In genomic region chr7:497946-498655, GRCh38 we compare ENCODE assay signal across 18 cellular contexts. TPM values are rescaled to one million over a fixed set of nuclear protein-coding genes. Genes with fewer than 3 reads are reported as not detected.
DNase-seq lines count a peak whose midpoint lies in the region; ATAC-seq and TF ChIP-seq lines count a peak whose summit lies in the region.
"Had no signal": no experiment of that assay in that cellular context is flagged by ENCODE, and none has a peak within 500 bp of the region (broad histone marks: within the 10 kb centered on the region; RNA-seq: fewer than 3 reads in every experiment).

No MANE protein-coding gene starts in this region.

- H3K27me3 Mint-ChIP-seq in glutamatergic neuron (ENCODE audit: unreplicated experiment) = peaks cover 7% of the 10 kb centered on the region
- no peaks in the 10 kb centered on the region for H3K27me3 Mint-ChIP-seq in type B pancreatic cell
- H3K27me3 Mint-ChIP-seq: stimulated activated naive CD8-positive, alpha-beta T cell treated with anti-CD3 and anti-CD28 coated beads, Interleukin-15, Interleukin-2, amounts not matched to agents 100 ng/mL and 50 ng/mL, for 24 hours had no signal

- H3K36me3 Mint-ChIP-seq in glutamatergic neuron (ENCODE audit: unreplicated experiment) (no peaks in the 10 kb centered on the region), type B pancreatic cell (peaks cover 13% of the 10 kb centered on the region)

- no peak overlapping the region for H2AFZ ChIP-seq in PC-3 (ENCODE audit: low read length)
- no peak overlapping the region for H2AFZ ChIP-seq in smooth muscle cell (ENCODE audit: low read depth)

- POLR2A ChIA-PET in PC-3 (lab: Charles Lee; ENCODE audit: unreplicated experiment) = no interaction called here

- TF ChIP-seq CTCF in PC-3 (conservative IDR thresholded peaks at IDR 0.05; ENCODE audit: low read depth, low read length) (no peak), glutamatergic neuron (IDR thresholded peaks at IDR 0.05; ENCODE audit: partially characterized antibody, unreplicated experiment) (no peak), smooth muscle cell (IDR thresholded peaks at IDR 0.05; ENCODE audit: borderline replicate concordance, insufficient read depth, poor library complexity, severe bottlenecking) (no peak), type B pancreatic cell (conservative IDR thresholded peaks at IDR 0.05) (no peak)

- no peak overlapping the region for H3K4me3 Mint-ChIP-seq in glutamatergic neuron (ENCODE audit: unreplicated experiment)
- no peak overlapping the region for H3K4me3 Mint-ChIP-seq in type B pancreatic cell
- H3K4me3 Mint-ChIP-seq: stimulated activated naive CD8-positive, alpha-beta T cell treated with anti-CD3 and anti-CD28 coated beads, Interleukin-15, Interleukin-2, amounts not matched to agents 100 ng/mL and 50 ng/mL, for 24 hours had no signal

- BruUV-seq in PC-3 (replicated peaks; lab: Mats Ljungman, UMichigan) = TSS peak; percentile 38

- H3K4me1 Mint-ChIP-seq in glutamatergic neuron (ENCODE audit: low read depth, unreplicated experiment) (peaks cover 3% of the 10 kb centered on the region), type B pancreatic cell (ENCODE audit: unreplicated experiment) (peaks cover 12% of the 10 kb centered on the region)

- no peak overlapping the region for H3K27ac ChIP-seq in PC-3 (ENCODE audit: low read length)
- H3K27ac ChIP-seq in smooth muscle cell (ENCODE audit: low read depth) = no peak overlapping the region
- H3K27ac ChIP-seq: uterus had no signal

- DNase-seq in Ammon's horn (ENCODE audit: low spot score) = peak; percentile 84
- DNase-seq in PC-3 = no peak
- DNase-seq in glutamatergic neuron = peak; percentile 4
- peak in 38 of 56 donors; percentile 14 to 73 (median 46) for DNase-seq in nucleus accumbens (lab: John Stamatoyannopoulos, UW)
- DNase-seq in smooth muscle cell (lab: John Stamatoyannopoulos, UW; ENCODE audit: unreplicated experiment) = no peak
- DNase-seq in type B pancreatic cell (ENCODE audit: extremely low spot score, unreplicated experiment) = no peak
- DNase-seq: activated gamma-delta T cell treated with Interleukin-2 at 50 U/mL for 16 hours; EL; NCI-H1436 treated with DMSO at 0.1 percent for 48 hours; NK-92 treated with Interleukin-12 subunit alpha and Interleukin-12 subunit beta, amount 100 ng/mL, for 24 hours; SHP77 treated with DMSO at 0.1 percent for 48 hours; T-helper 2 cell; uterus had no signal

- intact Hi-C loops in PC-3 (cut with micrococcal nuclease) = no loop called here

- H3K9me3 ChIP-seq in PC-3 (ENCODE audit: low read length) (no peaks in the 10 kb centered on the region), smooth muscle cell (replicated peaks; ENCODE audit: low read depth) (no peaks in the 10 kb centered on the region)
- H3K9me3 ChIP-seq: body of pancreas, uterus had no signal

- H3K27me3 ChIP-seq in PC-3 (ENCODE audit: low read length) (no peaks in the 10 kb centered on the region), smooth muscle cell (ENCODE audit: low read depth) (no peaks in the 10 kb centered on the region)
- H3K27me3 ChIP-seq: body of pancreas, uterus had no signal

- no peak overlapping the region for H3K9ac ChIP-seq in PC-3 (ENCODE audit: low read length)
- no peak overlapping the region for H3K9ac ChIP-seq in smooth muscle cell (ENCODE audit: low read depth)

- no peaks in the 10 kb centered on the region for H4K20me1 ChIP-seq in PC-3 (ENCODE audit: low read length)
- H4K20me1 ChIP-seq in smooth muscle cell (ENCODE audit: low read depth) = peaks cover 70% of the 10 kb centered on the region

- H3K27ac Mint-ChIP-seq in glutamatergic neuron (ENCODE audit: unreplicated experiment) = no peak overlapping the region
- H3K27ac Mint-ChIP-seq in type B pancreatic cell = no peak overlapping the region
- H3K27ac Mint-ChIP-seq: stimulated activated naive CD8-positive, alpha-beta T cell treated with anti-CD3 and anti-CD28 coated beads, Interleukin-15, Interleukin-2, amounts not matched to agents 100 ng/mL and 50 ng/mL, for 24 hours had no signal

- H3K9me2 ChIP-seq in PC-3 (replicated peaks; ENCODE audit: low read length) = no peaks in the 10 kb centered on the region

- peaks cover 1% of the 10 kb centered on the region for H3K9me3 Mint-ChIP-seq in glutamatergic neuron (ENCODE audit: unreplicated experiment)
- H3K9me3 Mint-ChIP-seq in type B pancreatic cell = no peaks in the 10 kb centered on the region
- H3K9me3 Mint-ChIP-seq: stimulated activated naive CD8-positive, alpha-beta T cell treated with anti-CD3 and anti-CD28 coated beads, Interleukin-15, Interleukin-2, amounts not matched to agents 100 ng/mL and 50 ng/mL, for 24 hours had no signal

- 94% methylated on average over 21 of the region's 21 CpGs for WGBS in smooth muscle cell (ENCODE audit: low lambda C conversion rate)

- H3K79me2 ChIP-seq in PC-3 (ENCODE audit: low read length) (no peaks in the 10 kb centered on the region), smooth muscle cell (ENCODE audit: low read depth) (no peaks in the 10 kb centered on the region)

- no peak overlapping the region for H3K4me3 ChIP-seq in PC-3 (ENCODE audit: low read length)
- no peak overlapping the region for H3K4me3 ChIP-seq in smooth muscle cell
- H3K4me3 ChIP-seq: body of pancreas, uterus had no signal

- no peak overlapping the region for H3K4me2 ChIP-seq in PC-3 (ENCODE audit: low read length)
- H3K4me2 ChIP-seq in smooth muscle cell = no peak overlapping the region

- H3K36me3 ChIP-seq in PC-3 (ENCODE audit: low read depth, low read length) = no peaks in the 10 kb centered on the region; the same call in 1 of the 2 replicates
- peaks cover 10% of the 10 kb centered on the region for H3K36me3 ChIP-seq in smooth muscle cell (ENCODE audit: low read depth)
- H3K36me3 ChIP-seq: uterus had no signal

- H3K4me1 ChIP-seq in PC-3 (ENCODE audit: insufficient read depth, low read length) (no peaks in the 10 kb centered on the region), smooth muscle cell (ENCODE audit: low read depth) (no peaks in the 10 kb centered on the region)
- H3K4me1 ChIP-seq: uterus had no signal

- CTCF ChIA-PET in PC-3 (lab: Charles Lee) = interaction anchor here (0.6 kb wide), 2 partner anchors 156 to 647 kb away, joined by 4 to 7 read pairs; no protein-coding TSS in a partner anchor

- H3F3A ChIP-seq in PC-3 (ENCODE audit: low read length, unreplicated experiment) = no peaks in the 10 kb centered on the region
- peaks cover 22% of the 10 kb centered on the region for H3F3A ChIP-seq in smooth muscle cell (ENCODE audit: low read depth)

- no peak for ATAC-seq in PC-3
- ATAC-seq in HG03196 (IDR thresholded peaks at IDR 0.05; ENCODE audit: unreplicated experiment) = no peak
- no peak for ATAC-seq in HG02884 (IDR thresholded peaks at IDR 0.05; ENCODE audit: unreplicated experiment)
- ATAC-seq: activated CD4-positive, CD25-positive, alpha-beta regulatory T cell treated with anti-CD3 and anti-CD28 coated beads, Interleukin-2, amount 50 U/mL, for 24 hours; body of pancreas had no signal

RNA-seq across cellular contexts. Expression of gene PDGFA, which starts 21.5 kb away (rescaled TPM):
- total RNA-seq in PC-3 (2014; rRNA removed) = 16.1 and 18.4 TPM in 2 replicates
- 7.6 TPM for total RNA-seq in glutamatergic neuron (ENCODE audit: unreplicated experiment)
- total RNA-seq in smooth muscle cell = 68.1 and 97.2 TPM in 2 replicates
- 32.0 and 33.7 TPM in 2 replicates for polyA plus RNA-seq in smooth muscle cell
- total RNA-seq in type B pancreatic cell (ENCODE audit: low replicate concordance) = 28.1 and 49.7 TPM in 2 replicates

Comparison
In these comparisons a context has a peak if more than half of its experiments do, and no peak if none do; other contexts are left out.
1. DNase-seq: peak in Ammon's horn (single experiment), glutamatergic neuron (single experiment) and nucleus accumbens (38 of 56); none in PC-3 (single experiment), smooth muscle cell (single experiment) and type B pancreatic cell (single experiment).